10 cellular contexts compared by ENCODE assay signal in genomic region chr22:25747245-25747944, GRCh38. TPM values are rescaled to one million over a fixed set of nuclear protein-coding genes. Genes with fewer than 3 reads are reported as not detected.
DNase-seq lines count a peak whose midpoint lies in the region; ATAC-seq and TF ChIP-seq lines count a peak whose summit lies in the region.
"Had no signal": no experiment of that assay in that cellular context is flagged by ENCODE, and none has a peak within 500 bp of the region (broad histone marks: within the 10 kb centered on the region; RNA-seq: fewer than 3 reads in every experiment).

No MANE protein-coding gene starts in this region.

- peak overlapping the region; percentile 24 for H3K4me2 ChIP-seq in PC-9

- H4K20me1 ChIP-seq in PC-9 (ENCODE audit: insufficient read depth): no peaks in the 10 kb centered on the region

- H3K9me3 Mint-ChIP-seq in immature natural killer cell: no peaks in the 10 kb centered on the region
- H3K9me3 Mint-ChIP-seq: neural crest cell had no signal

- no peaks in the 10 kb centered on the region for H3K9me3 ChIP-seq in PC-9 (ENCODE audit: insufficient read depth, low read depth)

- no peaks in the 10 kb centered on the region for H3K36me3 ChIP-seq in PC-9 (ENCODE audit: low read depth)

- no peaks in the 10 kb centered on the region for H3K36me3 Mint-ChIP-seq in immature natural killer cell

- intact Hi-C loops in PC-9 (cut with micrococcal nuclease; ENCODE audit: unreplicated experiment): loop anchor here (1.0 kb wide), 1 partner anchor 13 kb away; no protein-coding TSS in a partner anchor

- BruUV-seq in PC-9 (replicated peaks; lab: Mats Ljungman, UMichigan): no TSS peak

- no peaks in the 10 kb centered on the region for H3K79me2 ChIP-seq in PC-9 (ENCODE audit: low read depth)

- CTCF ChIA-PET in PC-9 (lab: Charles Lee): interaction anchor here (0.7 kb wide), 1 partner anchor 461 kb away, joined by 3 read pairs; no protein-coding TSS in a partner anchor

- H3K4me3 Mint-ChIP-seq in immature natural killer cell: no peak overlapping the region
- H3K4me3 Mint-ChIP-seq: neural crest cell had no signal

- peaks cover 3 to 4% (median 3%) of the 10 kb centered on the region in 3 donors for H3K27me3 Mint-ChIP-seq in immature natural killer cell (ENCODE audit: low read depth in 3 of 3)

- H3K9me2 ChIP-seq in PC-9 (ENCODE audit: insufficient read depth): no peaks in the 10 kb centered on the region

- H3K27ac Mint-ChIP-seq in immature natural killer cell: no peak overlapping the region

- no peak overlapping the region for H2AFZ ChIP-seq in PC-9

- TF ChIP-seq CTCF in PC-9 (conservative IDR thresholded peaks at IDR 0.05) (no peak), omental fat pad (IDR thresholded peaks at IDR 0.05) (no peak)

- ATAC-seq in omental fat pad (ENCODE audit: low FRiP score): peak; percentile 86
- no peak for ATAC-seq in HG03095 (IDR thresholded peaks at IDR 0.05; ENCODE audit: unreplicated experiment)
- ATAC-seq in HG03097 (IDR thresholded peaks at IDR 0.05; ENCODE audit: low FRiP score, unreplicated experiment): no peak
- no peak for ATAC-seq in HG03196 (IDR thresholded peaks at IDR 0.05; ENCODE audit: unreplicated experiment)

- no peaks in the 10 kb centered on the region for H3K27me3 ChIP-seq in PC-9 (ENCODE audit: insufficient read depth, low read depth)

- POLR2A ChIA-PET in PC-9 (lab: Charles Lee; ENCODE audit: unreplicated experiment): interaction anchor here (0.7 kb wide), 1 partner anchor 21 kb away, joined by 6 read pairs; no protein-coding TSS in a partner anchor

- peaks cover 8% of the 10 kb centered on the region; the same call in 1 of the 2 replicates for H3F3A ChIP-seq in PC-9 (ENCODE audit: insufficient read depth, low read depth)

- H3K4me1 ChIP-seq in PC-9 (replicated peaks; ENCODE audit: insufficient read depth): peaks cover 20% of the 10 kb centered on the region

- no peaks in the 10 kb centered on the region for H3K4me1 Mint-ChIP-seq in immature natural killer cell
- H3K4me1 Mint-ChIP-seq: neural crest cell had no signal

- H3K27ac ChIP-seq in PC-9: peak overlapping the region; percentile 65
- H3K27ac ChIP-seq: SK-N-MC had no signal

- no peak overlapping the region for H3K4me3 ChIP-seq in PC-9
- H3K4me3 ChIP-seq: SK-N-MC had no signal

- peak; percentile 99 for DNase-seq in EL
- DNase-seq in PC-9: peak; percentile 88 to 89
- DNase-seq in epidermal melanocyte (ENCODE audit: insufficient read length, low spot score): peak; percentile 39
- DNase-seq in omental fat pad (ENCODE audit: low spot score): peak; percentile 55
- DNase-seq in immature natural killer cell: no peak

RNA-seq across cellular contexts. Expression of gene MYO18B, which starts 5.4 kb away (rescaled TPM):
- total RNA-seq in PC-9 (2021): not detected in 2 replicates
- under 1 TPM in 2 of 4 donors, not detected in 2; under 0.01 TPM for total RNA-seq in omental fat pad
- polyA plus RNA-seq in immature natural killer cell: not detected
- total RNA-seq: neural crest cell had no signal

Comparison
In these comparisons a context has a peak if more than half of its experiments do, and no peak if none do; other contexts are left out.
1. DNase-seq: peak in EL (single experiment), PC-9 (2 of 2), epidermal melanocyte (single experiment) and omental fat pad (single experiment); none in immature natural killer cell (0 of 3).